ENCODE assay signal across 20 cellular contexts in the genomic region with DNA sequence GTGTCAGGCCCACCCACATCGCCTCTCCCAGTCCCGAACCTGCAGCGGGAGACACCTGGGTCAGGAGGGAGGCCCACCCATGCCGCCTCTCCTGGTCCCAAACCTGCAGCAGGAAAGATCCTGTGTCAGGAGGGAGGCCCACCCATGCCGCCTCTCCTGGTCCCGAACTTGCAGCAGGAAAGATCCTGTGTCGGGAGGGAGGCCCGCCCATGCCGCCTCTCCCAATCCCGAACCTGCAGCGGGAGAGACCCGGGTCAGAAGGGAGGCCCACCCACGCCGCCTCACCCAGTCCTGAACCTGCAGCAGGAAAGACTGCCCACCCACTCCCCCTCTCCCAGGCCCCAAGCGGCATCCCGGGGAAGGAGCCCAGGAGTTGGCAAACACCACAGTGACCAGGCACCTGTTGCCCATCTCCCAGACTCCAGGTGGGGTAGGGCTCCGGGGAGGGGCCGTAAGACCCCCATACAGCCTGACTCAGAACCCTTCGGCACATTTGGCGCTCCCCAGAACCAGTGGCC. TPM values are rescaled to one million over a fixed set of nuclear protein-coding genes. Genes with fewer than 3 reads are reported as not detected.
DNase-seq lines count a peak whose midpoint lies in the region; ATAC-seq and TF ChIP-seq lines count a peak whose summit lies in the region.
"Had no signal": no experiment of that assay in that cellular context is flagged by ENCODE, and none has a peak within 500 bp of the region (broad histone marks: within the 10 kb centered on the region; RNA-seq: fewer than 3 reads in every experiment).

No MANE protein-coding gene starts in this region.

- intact Hi-C loops in upper lobe of right lung (cut with DNase I), result no loop called here

- H3K27me3 Mint-ChIP-seq in activated naive CD8-positive, alpha-beta T cell treated with anti-CD3 and anti-CD28 coated beads for 36 hours, result no peaks in the 10 kb centered on the region
- no peaks in the 10 kb centered on the region for H3K27me3 Mint-ChIP-seq in activated naive CD8-positive, alpha-beta T cell treated with anti-CD3 and anti-CD28 coated beads, Interleukin-2, amount 50 U/mL, for 24 hours
- H3K27me3 Mint-ChIP-seq: IgD-negative memory B cell; memory B cell; naive thymus-derived CD8-positive, alpha-beta T cell had no signal

- no peak overlapping the region for H3K27ac ChIP-seq in coronary artery
- H3K27ac ChIP-seq in upper lobe of right lung, result no peak overlapping the region
- H3K27ac ChIP-seq: A549, esophagus muscularis mucosa had no signal

- H3K36me3 ChIP-seq in upper lobe of right lung, result peaks cover 29% of the 10 kb centered on the region
- H3K36me3 ChIP-seq: cardiac muscle cell had no signal

- H3K27me3 ChIP-seq in upper lobe of right lung, result no peaks in the 10 kb centered on the region
- H3K27me3 ChIP-seq: cardiac muscle cell, esophagus muscularis mucosa, gastrocnemius medialis had no signal

- no peak for DNase-seq in activated naive CD8-positive, alpha-beta T cell treated with anti-CD3 and anti-CD28 coated beads for 36 hours
- no peak for DNase-seq in activated naive CD8-positive, alpha-beta T cell treated with anti-CD3 and anti-CD28 coated beads, Interleukin-2, amount 50 U/mL, for 24 hours
- DNase-seq in coronary artery (ENCODE audit: low spot score) (peak; percentile 65), omental fat pad (ENCODE audit: low spot score) (peak; percentile 14), upper lobe of right lung (peak; percentile 60), iPS-NIHi11 (ENCODE audit: low spot score) (no peak)
- no peak for DNase-seq in stimulated activated CD4-positive, alpha-beta T cell treated with anti-CD3 and anti-CD28 coated beads, Interleukin-4, amount 100 ng/mL, for 4 hours
- DNase-seq: activated gamma-delta T cell; C1 segment of cervical spinal cord; effector CD8-positive, alpha-beta T cell; gastrocnemius medialis; Right ventricle myocardium superior; stimulated activated naive CD4-positive, alpha-beta T cell treated with Interleukin-2 at 50 U/mL for 16 hours had no signal

- H3K9me3 ChIP-seq in upper lobe of right lung, result no peaks in the 10 kb centered on the region
- H3K9me3 ChIP-seq: A549, esophagus muscularis mucosa, gastrocnemius medialis had no signal

- H3K4me3 Mint-ChIP-seq in activated naive CD8-positive, alpha-beta T cell treated with anti-CD3 and anti-CD28 coated beads for 36 hours, result no peak overlapping the region
- H3K4me3 Mint-ChIP-seq in activated naive CD8-positive, alpha-beta T cell treated with anti-CD3 and anti-CD28 coated beads, Interleukin-2, amount 50 U/mL, for 24 hours, result no peak overlapping the region
- H3K4me3 Mint-ChIP-seq: memory B cell had no signal

- peaks cover 21% of the 10 kb centered on the region for H3K4me1 ChIP-seq in upper lobe of right lung
- H3K4me1 ChIP-seq: A549 had no signal

- ATAC-seq in activated naive CD8-positive, alpha-beta T cell treated with anti-CD3 and anti-CD28 coated beads, Interleukin-2, amount 50 U/mL, for 24 hours, result no peak
- ATAC-seq in omental fat pad (ENCODE audit: low FRiP score) (peak; percentile 12), upper lobe of right lung (no peak), GM21447 (IDR thresholded peaks at IDR 0.05; ENCODE audit: unreplicated experiment) (no peak)
- ATAC-seq: A549, gastrocnemius medialis had no signal

- TF ChIP-seq CTCF in coronary artery (IDR thresholded peaks at IDR 0.05), result no peak
- TF ChIP-seq CTCF in omental fat pad (IDR thresholded peaks at IDR 0.05), result no peak
- TF ChIP-seq CTCF in upper lobe of right lung (IDR thresholded peaks at IDR 0.05), result no peak

- H3K36me3 Mint-ChIP-seq in activated naive CD8-positive, alpha-beta T cell treated with anti-CD3 and anti-CD28 coated beads for 36 hours, result peaks cover 22% of the 10 kb centered on the region
- H3K36me3 Mint-ChIP-seq in activated naive CD8-positive, alpha-beta T cell treated with anti-CD3 and anti-CD28 coated beads, Interleukin-2, amount 50 U/mL, for 24 hours (ENCODE audit: low read depth), result peaks cover 15% of the 10 kb centered on the region

- peak overlapping the region; percentile 29 for H3K27ac Mint-ChIP-seq in activated naive CD8-positive, alpha-beta T cell treated with anti-CD3 and anti-CD28 coated beads for 36 hours
- H3K27ac Mint-ChIP-seq in activated naive CD8-positive, alpha-beta T cell treated with anti-CD3 and anti-CD28 coated beads, Interleukin-2, amount 50 U/mL, for 24 hours, result no peak overlapping the region

- peaks cover 30% of the 10 kb centered on the region for H3K4me1 Mint-ChIP-seq in activated naive CD8-positive, alpha-beta T cell treated with anti-CD3 and anti-CD28 coated beads for 36 hours
- peaks cover 33% of the 10 kb centered on the region for H3K4me1 Mint-ChIP-seq in activated naive CD8-positive, alpha-beta T cell treated with anti-CD3 and anti-CD28 coated beads, Interleukin-2, amount 50 U/mL, for 24 hours

- H3K9me3 Mint-ChIP-seq in activated naive CD8-positive, alpha-beta T cell treated with anti-CD3 and anti-CD28 coated beads for 36 hours, result no peaks in the 10 kb centered on the region
- H3K9me3 Mint-ChIP-seq in activated naive CD8-positive, alpha-beta T cell treated with anti-CD3 and anti-CD28 coated beads, Interleukin-2, amount 50 U/mL, for 24 hours, result no peaks in the 10 kb centered on the region
- H3K9me3 Mint-ChIP-seq: memory B cell had no signal

- H3K4me3 ChIP-seq in coronary artery (no peak overlapping the region), upper lobe of right lung (no peak overlapping the region)
- H3K4me3 ChIP-seq: A549, cardiac muscle cell, esophagus muscularis mucosa, gastrocnemius medialis had no signal

RNA-seq across cellular contexts. Expression of a gene that starts 7.8 kb away (rescaled TPM):
- 10 to 100 TPM; 30.0 to 30.2 TPM for total RNA-seq in activated naive CD8-positive, alpha-beta T cell treated with anti-CD3 and anti-CD28 coated beads for 36 hours
- 100 to 1,000 TPM in 2 of 4 donors, 10 to 100 TPM in 2; 69.4 to 176 (median 103) TPM for total RNA-seq in omental fat pad
- 59.5 TPM for total RNA-seq in upper lobe of right lung

RNA-seq across cellular contexts. Expression of a gene that starts 20.8 kb away (rescaled TPM):
- total RNA-seq in activated naive CD8-positive, alpha-beta T cell treated with anti-CD3 and anti-CD28 coated beads for 36 hours, result 10 to 100 TPM; 11.2 to 14.5 TPM
- 10 to 100 TPM; 13.2 to 20.1 (median 17.3) TPM for total RNA-seq in omental fat pad
- total RNA-seq in upper lobe of right lung, result 48.7 TPM

RNA-seq across cellular contexts. Expression of a gene that starts 44.7 kb away (rescaled TPM):
- total RNA-seq in activated naive CD8-positive, alpha-beta T cell treated with anti-CD3 and anti-CD28 coated beads for 36 hours, result 100 to 1,000 TPM; 230 to 241 TPM
- total RNA-seq in omental fat pad (10 to 100 TPM; 18.0 to 47.6 (median 33.6) TPM), upper lobe of right lung (80.7 TPM)

Comparison
In these comparisons a context has a peak if more than half of its experiments do, and no peak if none do; other contexts are left out.
1. DNase-seq: peak in coronary artery (single experiment), omental fat pad (single experiment) and upper lobe of right lung (single experiment); none in activated naive CD8-positive, alpha-beta T cell treated with anti-CD3 and anti-CD28 coated beads for 36 hours (single experiment), activated naive CD8-positive, alpha-beta T cell treated with anti-CD3 and anti-CD28 coated beads, Interleukin-2, amount 50 U/mL, for 24 hours (single experiment), iPS-NIHi11 (single experiment) and stimulated activated CD4-positive, alpha-beta T cell treated with anti-CD3 and anti-CD28 coated beads, Interleukin-4, amount 100 ng/mL, for 4 hours (0 of 2).